13 cellular contexts compared by ENCODE assay signal in genomic region chr3:188208751-188209433, GRCh38. TPM values are rescaled to one million over a fixed set of nuclear protein-coding genes. Genes with fewer than 3 reads are reported as not detected.
A peak's percentile ranks its signal among the peaks of the same experiment; 100 is the strongest.
DNase-seq lines count a peak whose midpoint lies in the region; ATAC-seq and TF ChIP-seq lines count a peak whose summit lies in the region.
"Had no signal": no experiment of that assay in that cellular context is flagged by ENCODE, and none has a peak within 500 bp of the region (broad histone marks: within the 10 kb centered on the region; RNA-seq: fewer than 3 reads in every experiment).

No MANE protein-coding gene starts in this region.

- H3K9ac ChIP-seq in HUES6 (ENCODE audit: low read length) (no peak overlapping the region), endodermal cell (ENCODE audit: extremely low read depth, low read length, poor library complexity, severe bottlenecking) (no peak overlapping the region), neural progenitor cell (no peak overlapping the region)

- H3K27ac Mint-ChIP-seq in endodermal cell (no peak overlapping the region), neural progenitor cell (peak overlapping the region; percentile 34)
- H3K27ac Mint-ChIP-seq: activated CD4-positive, alpha-beta T cell treated with anti-CD3 and anti-CD28 coated beads, Interleukin-2, amount 10 ng/mL, durations not matched to agents 7 days and 5 days; B cell; naive thymus-derived CD8-positive, alpha-beta T cell; T-cell had no signal

- peaks cover 27% of the 10 kb centered on the region for H4K20me1 ChIP-seq in neural progenitor cell (ENCODE audit: low read depth)

- TF ChIP-seq CTCF in endodermal cell (conservative IDR thresholded peaks at IDR 0.05) (no peak), neural progenitor cell (IDR thresholded peaks at IDR 0.05) (no peak)

- H3K27me3 Mint-ChIP-seq in endodermal cell (ENCODE audit: insufficient read depth): no peaks in the 10 kb centered on the region
- no peaks in the 10 kb centered on the region for H3K27me3 Mint-ChIP-seq in neural progenitor cell (ENCODE audit: insufficient read depth, low read depth)
- H3K27me3 Mint-ChIP-seq: activated CD4-positive, alpha-beta T cell treated with anti-CD3 and anti-CD28 coated beads, Interleukin-2, amount 10 ng/mL, durations not matched to agents 7 days and 5 days; B cell; naive thymus-derived CD8-positive, alpha-beta T cell; T-cell had no signal

- H2AFZ ChIP-seq in ACC112 (ENCODE audit: low read length, unreplicated experiment) (no peak overlapping the region), neural progenitor cell (replicated peaks) (no peak overlapping the region)

- H3K4me1 ChIP-seq in ACC112 (ENCODE audit: control insufficient read depth, insufficient read depth, low read length, unreplicated experiment): peaks cover 37% of the 10 kb centered on the region
- H3K4me1 ChIP-seq in HUES6 (ENCODE audit: control insufficient read depth, insufficient read depth, low read length): peaks cover 37% of the 10 kb centered on the region
- peaks cover 2% of the 10 kb centered on the region for H3K4me1 ChIP-seq in endodermal cell (ENCODE audit: control insufficient read depth, insufficient read depth, low read length)
- H3K4me1 ChIP-seq in neural progenitor cell: peaks cover 21% of the 10 kb centered on the region

- no peak overlapping the region for H3K4me3 ChIP-seq in ACC112 (ENCODE audit: low read depth, low read length)
- no peak overlapping the region for H3K4me3 ChIP-seq in HUES6 (ENCODE audit: low read depth, low read length)
- H3K4me3 ChIP-seq in endodermal cell (ENCODE audit: low read length): no peak overlapping the region
- H3K4me3 ChIP-seq in neural progenitor cell: no peak overlapping the region

- H3K36me3 Mint-ChIP-seq in endodermal cell (ENCODE audit: low read depth) (no peaks in the 10 kb centered on the region), neural progenitor cell (peaks cover 12% of the 10 kb centered on the region)

- H3K27me3 ChIP-seq in ACC112 (ENCODE audit: insufficient read depth, low read length): no peaks in the 10 kb centered on the region
- H3K27me3 ChIP-seq in HUES6 (ENCODE audit: control insufficient read depth, insufficient read depth, low read length): no peaks in the 10 kb centered on the region
- no peaks in the 10 kb centered on the region for H3K27me3 ChIP-seq in endodermal cell (ENCODE audit: control insufficient read depth, insufficient read depth, low read length, poor library complexity, severe bottlenecking)
- no peaks in the 10 kb centered on the region for H3K27me3 ChIP-seq in neural progenitor cell

- H3K27ac ChIP-seq in ACC112 (ENCODE audit: low read depth, low read length) (peak overlapping the region; percentile 42; the same call in 1 of the 2 replicates), HUES6 (ENCODE audit: low read depth, low read length) (0 out of 2 replicates have a peak overlapping the region, but pooled peaks have one; percentile 1), endodermal cell (ENCODE audit: low read depth, low read length) (peak overlapping the region; percentile 47), neural progenitor cell (no peak overlapping the region)

- H3K9me3 Mint-ChIP-seq in endodermal cell (no peaks in the 10 kb centered on the region), neural progenitor cell (no peaks in the 10 kb centered on the region)
- H3K9me3 Mint-ChIP-seq: activated CD4-positive, alpha-beta T cell treated with anti-CD3 and anti-CD28 coated beads, Interleukin-2, amount 10 ng/mL, durations not matched to agents 7 days and 5 days; naive thymus-derived CD8-positive, alpha-beta T cell; T-cell had no signal

- H3F3A ChIP-seq in neural progenitor cell (ENCODE audit: low read depth): peaks cover 15% of the 10 kb centered on the region

- H3K4me1 Mint-ChIP-seq in endodermal cell: peaks cover 20% of the 10 kb centered on the region
- H3K4me1 Mint-ChIP-seq in neural progenitor cell: peaks cover 42% of the 10 kb centered on the region

- 85 to 96% methylated on average over 4 to 5 of the region's 5 CpGs for WGBS in endodermal cell (ENCODE audit: insufficient coverage in 1 of 2, insufficient read length in 1 of 2), 2 experiments

- H3K79me2 ChIP-seq in ACC112 (ENCODE audit: control insufficient read depth, insufficient read depth, low read length, unreplicated experiment) (peaks cover 61% of the 10 kb centered on the region), neural progenitor cell (ENCODE audit: low read depth) (peaks cover 50% of the 10 kb centered on the region)

- H3K9me3 ChIP-seq in HUES6 (ENCODE audit: control insufficient read depth, insufficient read depth, low read depth, low read length) (no peaks in the 10 kb centered on the region), endodermal cell (ENCODE audit: control insufficient read depth, low read length) (no peaks in the 10 kb centered on the region), neural progenitor cell (ENCODE audit: low read depth) (no peaks in the 10 kb centered on the region)

- H3K36me3 ChIP-seq in ACC112 (ENCODE audit: insufficient read depth, low read length): peaks cover 13% of the 10 kb centered on the region
- H3K36me3 ChIP-seq in HUES6 (ENCODE audit: control insufficient read depth, insufficient read depth, low read length): no peaks in the 10 kb centered on the region
- H3K36me3 ChIP-seq in endodermal cell (ENCODE audit: control insufficient read depth, insufficient read depth, low read length): peaks cover 40% of the 10 kb centered on the region
- no peaks in the 10 kb centered on the region for H3K36me3 ChIP-seq in neural progenitor cell

- H3K4me3 Mint-ChIP-seq in endodermal cell (no peak overlapping the region), neural progenitor cell (no peak overlapping the region)
- H3K4me3 Mint-ChIP-seq: activated CD4-positive, alpha-beta T cell treated with anti-CD3 and anti-CD28 coated beads, Interleukin-2, amount 10 ng/mL, durations not matched to agents 7 days and 5 days; B cell; naive thymus-derived CD8-positive, alpha-beta T cell; T-cell had no signal

- intact Hi-C loops in sciatic nerve (cut with DNase I): no loop called here

- H3K4me2 ChIP-seq in neural progenitor cell: peak overlapping the region; percentile 40

- DNase-seq in endodermal cell (no peak), neural progenitor cell (ENCODE audit: low spot score) (no peak), T-helper 2 cell (no peak), sciatic nerve (ENCODE audit: low spot score) (no peak)
- DNase-seq: activated CD4-positive, alpha-beta T cell treated with anti-CD3 and anti-CD28 coated beads, Interleukin-2, amount 10 ng/mL, durations not matched to agents 7 days and 5 days; naive thymus-derived CD8-positive, alpha-beta T cell; NCI-H2081 treated with DMSO at 0.1 percent for 48 hours; T-cell had no signal

- ATAC-seq in activated CD4-positive, CD25-positive, alpha-beta regulatory T cell treated with anti-CD3 and anti-CD28 coated beads, Interleukin-2, amount 50 U/mL, for 24 hours: no peak
- ATAC-seq in HG03378 (IDR thresholded peaks at IDR 0.05; ENCODE audit: unreplicated experiment) (no peak), sciatic nerve (no peak)
- ATAC-seq: naive thymus-derived CD8-positive, alpha-beta T cell; T-cell had no signal

RNA-seq across cellular contexts. Expression of gene LPP, which starts 54.9 kb away (rescaled TPM):
- total RNA-seq in endodermal cell: 100 to 1,000 TPM in 1 of 2 donors, 10 to 100 TPM in 1; 78.0 to 105 TPM
- 13.9 TPM for polyA plus RNA-seq in endodermal cell (2013, experiment 1 of 2)
- polyA plus RNA-seq in endodermal cell (2013, experiment 2 of 2): 19.6 TPM
- total RNA-seq in neural progenitor cell (ENCODE audit: low replicate concordance): 18.9 and 27.4 TPM in 2 replicates
- 231 TPM for total RNA-seq in sciatic nerve
